Comparison of ENCODE assay signal across 8 cellular contexts in genomic region chr20:63707558-63708300, GRCh38. TPM values are rescaled to one million over a fixed set of nuclear protein-coding genes. Genes with fewer than 3 reads are reported as not detected.
DNase-seq lines count a peak whose midpoint lies in the region; TF ChIP-seq lines count a peak whose summit lies in the region.

A gene with protein sequence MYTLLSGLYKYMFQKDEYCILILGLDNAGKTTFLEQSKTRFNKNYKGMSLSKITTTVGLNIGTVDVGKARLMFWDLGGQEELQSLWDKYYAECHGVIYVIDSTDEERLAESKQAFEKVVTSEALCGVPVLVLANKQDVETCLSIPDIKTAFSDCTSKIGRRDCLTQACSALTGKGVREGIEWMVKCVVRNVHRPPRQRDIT (minus strand): TSS chr20:63707976. CDS start chr20:63707091, 885 bp downstream.
A gene with protein sequence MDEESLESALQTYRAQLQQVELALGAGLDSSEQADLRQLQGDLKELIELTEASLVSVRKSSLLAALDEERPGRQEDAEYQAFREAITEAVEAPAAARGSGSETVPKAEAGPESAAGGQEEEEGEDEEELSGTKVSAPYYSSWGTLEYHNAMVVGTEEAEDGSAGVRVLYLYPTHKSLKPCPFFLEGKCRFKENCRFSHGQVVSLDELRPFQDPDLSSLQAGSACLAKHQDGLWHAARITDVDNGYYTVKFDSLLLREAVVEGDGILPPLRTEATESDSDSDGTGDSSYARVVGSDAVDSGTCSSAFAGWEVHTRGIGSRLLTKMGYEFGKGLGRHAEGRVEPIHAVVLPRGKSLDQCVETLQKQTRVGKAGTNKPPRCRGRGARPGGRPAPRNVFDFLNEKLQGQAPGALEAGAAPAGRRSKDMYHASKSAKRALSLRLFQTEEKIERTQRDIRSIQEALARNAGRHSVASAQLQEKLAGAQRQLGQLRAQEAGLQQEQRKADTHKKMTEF (plus strand): TSS chr20:63708039. CDS start chr20:63708581, 542 bp downstream.

- no peaks in the 10 kb centered on the region for H4K20me1 ChIP-seq in neural cell (ENCODE audit: insufficient read depth)

- no peak for TF ChIP-seq POLR2A in stomach (IDR thresholded peaks at IDR 0.05)

- H3K4me2 ChIP-seq in neural cell (ENCODE audit: low read length): peak within 1 kb of the TSS; percentile 49

- H3K9me2 ChIP-seq in neural cell (ENCODE audit: insufficient read depth, low read length): no peaks in the 10 kb centered on the region

- H3K36me3 ChIP-seq in MG63: peaks cover 91% of the 10 kb centered on the region
- H3K36me3 ChIP-seq in neural cell (ENCODE audit: insufficient read depth, low read length): peaks cover 6% of the 10 kb centered on the region
- peaks cover 33 to 79% (median 74%) of the 10 kb centered on the region in 4 donors for H3K36me3 ChIP-seq in stomach

- whole genome bisulfite sequencing in stomach, 5 donors: 0 to 2% (median 0%) methylated on average over 26 to 98 of the region's 98 CpGs

- TF ChIP-seq CTCF in foreskin fibroblast (IDR thresholded peaks at IDR 0.05; ENCODE audit: low read depth, low read length) (no peak), neural cell (IDR thresholded peaks at IDR 0.05; ENCODE audit: poor library complexity, severe bottlenecking) (no peak), stomach (IDR thresholded peaks at IDR 0.05) (no peak)

- H3K9ac ChIP-seq in neural cell (ENCODE audit: low read length): peak within 1 kb of the TSS; percentile 86

- intact Hi-C loops in stomach (cut with DNase I; ENCODE audit: low total_unique reads): no loop called here

- peak; percentile 48 for TF ChIP-seq EP300 in neural cell (conservative IDR thresholded peaks at IDR 0.05; ENCODE audit: poor library complexity, severe bottlenecking)
- no peak for TF ChIP-seq EP300 in stomach (IDR thresholded peaks at IDR 0.05)

- H3K4me3 ChIP-seq in MG63: peak within 1 kb of the TSS; percentile 95
- peak within 1 kb of the TSS; percentile 74 to 86 for H3K4me3 ChIP-seq in foreskin fibroblast (ENCODE audit: low read depth in 1 of 2, low read length in 2 of 2)
- H3K4me3 ChIP-seq in neural cell (ENCODE audit: low read length): peak within 1 kb of the TSS; percentile 96
- H3K4me3 ChIP-seq in stomach: peak within 1 kb of the TSS; percentile 93 to 98 (median 94)

- TF ChIP-seq RAD21 in neural cell (conservative IDR thresholded peaks at IDR 0.05): peak; percentile 43

- H3K9me3 ChIP-seq in MG63 (peaks cover 11% of the 10 kb centered on the region), neural cell (ENCODE audit: low read length) (no peaks in the 10 kb centered on the region), stomach (no peaks in the 10 kb centered on the region)

- peaks cover 25 to 51% (median 40%) of the 10 kb centered on the region in 4 donors for H3K4me1 ChIP-seq in stomach

- no peaks in the 10 kb centered on the region for H3K27me3 ChIP-seq in MG63
- H3K27me3 ChIP-seq in neural cell (ENCODE audit: insufficient read depth, low read depth, low read length): no peaks in the 10 kb centered on the region
- H3K27me3 ChIP-seq in stomach: no peaks in the 10 kb centered on the region

- peaks cover 35% of the 10 kb centered on the region for H3K79me2 ChIP-seq in neural cell (replicated peaks; ENCODE audit: insufficient read depth, low read length)

- H3K27ac ChIP-seq in neural cell (ENCODE audit: low read length) (peak within 1 kb of the TSS; percentile 70), stomach (peak within 1 kb of the TSS; percentile 88 to 96 (median 91))

- peak; percentile 88 for DNase-seq in Daoy (ENCODE audit: low read depth)
- DNase-seq in H4 (ENCODE audit: low spot score): peak; percentile 73
- peak; percentile 93 for DNase-seq in MG63
- peak; percentile 87 for DNase-seq in SIG-M5 treated with dmso at 0.1 percent for 504 hours (lab: John Stamatoyannopoulos, UW; ENCODE audit: unreplicated experiment)
- peak; percentile 87 for DNase-seq in activated gamma-delta T cell (lab: John Stamatoyannopoulos, UW)
- DNase-seq in foreskin fibroblast: peak; percentile 85 to 96
- DNase-seq in stomach: peak; percentile 91

- no peaks in the 10 kb centered on the region for H3F3A ChIP-seq in neural cell (ENCODE audit: insufficient read depth, low read length, poor library complexity, severe bottlenecking)

- H2AFZ ChIP-seq in neural cell (ENCODE audit: low read depth, low read length): no peak within 1 kb of the TSS

TF ChIP-seq in neural cell, 6 proteins besides CTCF, POLR2A, EP300 and RAD21:
- TF ChIP-seq SMC3 (conservative IDR thresholded peaks at IDR 0.05; ENCODE audit: poor library complexity) (peak; percentile 26), POLR2AphosphoS5 (IDR thresholded peaks at IDR 0.05) (peak; percentile 87), EZH2 (IDR thresholded peaks at IDR 0.05; ENCODE audit: borderline replicate concordance, insufficient read depth, low read length, poor library complexity, severe bottlenecking) (no peak), MXI1 (conservative IDR thresholded peaks at IDR 0.05; ENCODE audit: poor library complexity, severe bottlenecking) (peak; percentile 84), REST (IDR thresholded peaks at IDR 0.05; ENCODE audit: borderline replicate concordance) (peak; percentile 42), TAF1 (IDR thresholded peaks at IDR 0.05; ENCODE audit: low read depth) (peak; percentile 71)

RNA-seq across cellular contexts. Expression of the first gene that starts in this region (rescaled TPM):
- total RNA-seq in Daoy (2014; rRNA removed; shearing (Covaris generic)): 25.1 and 28.2 TPM in 2 replicates
- total RNA-seq in H4 (2014; rRNA removed; shearing (Covaris generic)): 24.6 and 36.0 TPM in 2 replicates
- 39.5 and 66.1 TPM in 2 replicates for total RNA-seq in MG63 (2014; rRNA removed; shearing (Covaris generic); ENCODE audit: low replicate concordance)
- polyA plus RNA-seq in neural cell (70.9 and 78.0 TPM in 2 replicates), stomach (10 to 100 TPM; 30.2 to 56.2 (median 35.9) TPM)
- 24.1 and 24.7 TPM in 2 replicates for polyA minus RNA-seq in neural cell
- 100 to 1,000 TPM in 1 of 5 donors, 10 to 100 TPM in 3, 1 to 10 TPM in 1; 7.6 to 103 (median 35.8) TPM for total RNA-seq in stomach

RNA-seq across cellular contexts. Expression of the second gene that starts in this region (rescaled TPM):
- total RNA-seq in Daoy (2014; rRNA removed; shearing (Covaris generic)): 18.7 and 29.2 TPM in 2 replicates
- 5.4 and 9.4 TPM in 2 replicates for total RNA-seq in H4 (2014; rRNA removed; shearing (Covaris generic))
- 23.9 and 46.2 TPM in 2 replicates for total RNA-seq in MG63 (2014; rRNA removed; shearing (Covaris generic); ENCODE audit: low replicate concordance)
- polyA plus RNA-seq in neural cell (60.8 and 67.5 TPM in 2 replicates), stomach (10 to 100 TPM; 29.9 to 41.7 (median 37.7) TPM)
- polyA minus RNA-seq in neural cell: 20.6 and 25.8 TPM in 2 replicates
- 10 to 100 TPM; 12.3 to 49.6 (median 39.3) TPM for total RNA-seq in stomach

Comparison
In these comparisons a context has a peak if more than half of its experiments do, and no peak if none do; other contexts are left out.
1. Peak in every context shown above with its lines: DNase-seq, H3K4me3 ChIP-seq and H3K27ac ChIP-seq.